Comparison of ENCODE assay signal across 12 cellular contexts in genomic region chr16:76947694-76948093, GRCh38.
"Had no signal": no experiment of that assay in that cellular context is flagged by ENCODE, and none has a peak within 500 bp of the region (broad histone marks: within the 10 kb centered on the region; RNA-seq: fewer than 3 reads in every experiment).

No MANE protein-coding gene starts in this region.

- DNase-seq: activated CD4-positive, alpha-beta memory T cell treated with anti-CD3 and anti-CD28 coated beads, Interleukin-2, amount 10 ng/mL, durations not matched to agents 7 days and 5 days; activated CD4-positive, CD25-positive, alpha-beta regulatory T cell treated with anti-CD3 and anti-CD28 coated beads, Interleukin-2, amount 50 U/mL, for 72 hours; activated naive CD8-positive, alpha-beta T cell treated with anti-CD3 and anti-CD28 coated beads, Interleukin-2, amount 50 U/mL, for 24 hours; central memory CD4-positive, alpha-beta T cell; effector CD8-positive, alpha-beta T cell; kidney glomerular epithelial cell; ovary; small intestine had no signal

- H3K9me3 ChIP-seq: ovary had no signal

- H3K36me3 ChIP-seq: neural progenitor cell, ovary, tibial nerve had no signal

- H3K9ac ChIP-seq: neural progenitor cell had no signal

- H3K27ac ChIP-seq: coronary artery, neural progenitor cell, ovary, tibial nerve had no signal

- H3K4me3 ChIP-seq: coronary artery, neural progenitor cell, ovary, tibial nerve had no signal

- ATAC-seq: activated naive CD8-positive, alpha-beta T cell treated with anti-CD3 and anti-CD28 coated beads, Interleukin-2, amount 50 U/mL, for 24 hours; stimulated activated effector memory CD8-positive, alpha-beta T cell treated with anti-CD3 and anti-CD28 coated beads, Interleukin-12 subunit alpha, Interleukin-12 subunit beta, amount 100 ng/mL, for 72 hours had no signal

- H3K4me2 ChIP-seq: neural progenitor cell had no signal

- H2AFZ ChIP-seq: neural progenitor cell had no signal

- H3K27me3 ChIP-seq: neural progenitor cell, ovary, tibial nerve had no signal

- H3K4me1 ChIP-seq: neural progenitor cell, tibial nerve had no signal
